ENCODE assay signal across 10 cellular contexts in genomic region chr12:55726911-55727310, GRCh38. TPM values are rescaled to one million over a fixed set of nuclear protein-coding genes. Genes with fewer than 3 reads are reported as not detected.
DNase-seq lines count a peak whose midpoint lies in the region; ATAC-seq and TF ChIP-seq lines count a peak whose summit lies in the region.
"Had no signal": no experiment of that assay in that cellular context is flagged by ENCODE, and none has a peak within 500 bp of the region (broad histone marks: within the 10 kb centered on the region; RNA-seq: fewer than 3 reads in every experiment).

No MANE protein-coding gene starts in this region.

- peak overlapping the region; percentile 38 for H3K27ac Mint-ChIP-seq in activated naive CD4-positive, alpha-beta T cell treated with anti-CD3 and anti-CD28 coated beads for 36 hours
- H3K27ac Mint-ChIP-seq in mesothelial cell of epicardium (peak overlapping the region; percentile 9), type B pancreatic cell (peak overlapping the region; percentile 79)

- no peaks in the 10 kb centered on the region for H3K36me3 ChIP-seq in aorta (ENCODE audit: control insufficient read depth in 1 of 2, insufficient read depth in 2 of 2, low read length in 1 of 2)

- intact Hi-C loops in activated naive CD4-positive, alpha-beta T cell treated with anti-CD3 and anti-CD28 coated beads for 36 hours (cut with micrococcal nuclease) = no loop called here
- intact Hi-C loops in aorta (cut with DNase I) = no loop called here

- no peaks in the 10 kb centered on the region for H3K27me3 ChIP-seq in aorta (ENCODE audit: control insufficient read depth in 1 of 2, insufficient read depth in 2 of 2, low read length in 1 of 2)

- H3K27ac ChIP-seq in aorta (ENCODE audit: low read depth in 1 of 2, low read length in 2 of 2) = peak overlapping the region in 1 of 2 donors; percentile 9

- H3K27me3 Mint-ChIP-seq in activated naive CD4-positive, alpha-beta T cell treated with anti-CD3 and anti-CD28 coated beads for 36 hours (ENCODE audit: low read depth) = no peaks in the 10 kb centered on the region
- H3K27me3 Mint-ChIP-seq in mesothelial cell of epicardium (ENCODE audit: low read depth) (no peaks in the 10 kb centered on the region), type B pancreatic cell (no peaks in the 10 kb centered on the region)

- 30 to 36% methylated on average over 10 of the region's 10 CpGs for WGBS in aorta, 2 donors

- ATAC-seq in aorta (ENCODE audit: low FRiP score) = no peak
- no peak for ATAC-seq in GM21737 (IDR thresholded peaks at IDR 0.05; ENCODE audit: unreplicated experiment)

- DNase-seq in activated naive CD4-positive, alpha-beta T cell treated with anti-CD3 and anti-CD28 coated beads for 36 hours = no peak
- no peak for DNase-seq in activated naive CD4-positive, alpha-beta T cell treated with Interleukin-2 at 50 U/mL for 16 hours
- no peak for DNase-seq in cardiac fibroblast (ENCODE audit: low read depth in 2 of 2)
- DNase-seq in mesothelial cell of epicardium (ENCODE audit: low spot score in 2 of 2, unreplicated experiment in 2 of 2) = no peak
- DNase-seq in type B pancreatic cell (ENCODE audit: extremely low spot score, unreplicated experiment) = no peak
- DNase-seq in aorta = no peak
- no peak for DNase-seq in NCI-H2227 (lab: John Stamatoyannopoulos, UW; ENCODE audit: unreplicated experiment)
- DNase-seq: hippocampal formation; stimulated activated naive CD4-positive, alpha-beta T cell had no signal

- peak overlapping the region; percentile 61 for H3K4me3 Mint-ChIP-seq in activated naive CD4-positive, alpha-beta T cell treated with anti-CD3 and anti-CD28 coated beads for 36 hours
- peak overlapping the region; percentile 80 for H3K4me3 Mint-ChIP-seq in mesothelial cell of epicardium
- peak overlapping the region; percentile 93 for H3K4me3 Mint-ChIP-seq in type B pancreatic cell

- H3K4me1 Mint-ChIP-seq in activated naive CD4-positive, alpha-beta T cell treated with anti-CD3 and anti-CD28 coated beads for 36 hours (ENCODE audit: low read depth) = peaks cover 29% of the 10 kb centered on the region
- peaks cover 31% of the 10 kb centered on the region for H3K4me1 Mint-ChIP-seq in mesothelial cell of epicardium
- H3K4me1 Mint-ChIP-seq in type B pancreatic cell (ENCODE audit: unreplicated experiment) = peaks cover 47% of the 10 kb centered on the region

- H3K9me3 Mint-ChIP-seq in activated naive CD4-positive, alpha-beta T cell treated with anti-CD3 and anti-CD28 coated beads for 36 hours = no peaks in the 10 kb centered on the region
- H3K9me3 Mint-ChIP-seq in mesothelial cell of epicardium = no peaks in the 10 kb centered on the region
- H3K9me3 Mint-ChIP-seq in type B pancreatic cell = no peaks in the 10 kb centered on the region

- H3K36me3 Mint-ChIP-seq in activated naive CD4-positive, alpha-beta T cell treated with anti-CD3 and anti-CD28 coated beads for 36 hours (ENCODE audit: low read depth) = peaks cover 2% of the 10 kb centered on the region
- H3K36me3 Mint-ChIP-seq in mesothelial cell of epicardium (peaks cover 9% of the 10 kb centered on the region), type B pancreatic cell (peaks cover 16% of the 10 kb centered on the region)

- TF ChIP-seq CTCF in cardiac fibroblast (IDR thresholded peaks at IDR 0.05; ENCODE audit: low read depth, low read length) (no peak), mesothelial cell of epicardium (IDR thresholded peaks at IDR 0.05; ENCODE audit: unreplicated experiment) (no peak), type B pancreatic cell (conservative IDR thresholded peaks at IDR 0.05) (no peak)

- no peaks in the 10 kb centered on the region for H3K4me1 ChIP-seq in aorta (ENCODE audit: control insufficient read depth in 1 of 2, insufficient read depth in 2 of 2, low read length in 2 of 2)

- H3K4me3 ChIP-seq in cardiac fibroblast (replicated peaks in 1 of 2; ENCODE audit: low read depth in 2 of 2, low read length in 2 of 2) (peak overlapping the region; percentile 83 to 94), aorta (ENCODE audit: low read length in 2 of 2) (peak overlapping the region in 1 of 2 donors; percentile 92)

- CTCF ChIA-PET in activated naive CD4-positive, alpha-beta T cell treated with anti-CD3 and anti-CD28 coated beads for 36 hours (lab: Charles Lee) = no interaction called here

- H3K9me3 ChIP-seq in aorta (ENCODE audit: control insufficient read depth, low read length) = no peaks in the 10 kb centered on the region

RNA-seq across cellular contexts. Expression of gene CD63, which starts 1.9 kb away (rescaled TPM):
- total RNA-seq in activated naive CD4-positive, alpha-beta T cell treated with anti-CD3 and anti-CD28 coated beads for 36 hours = 10 to 100 TPM; 62.3 to 73.6 TPM
- total RNA-seq in mesothelial cell of epicardium = 429 to 438 TPM (median 438 TPM) in 3 replicates
- total RNA-seq in type B pancreatic cell (ENCODE audit: low replicate concordance) = 525 and 567 TPM in 2 replicates
- total RNA-seq in aorta = 1,000 to 10,000 TPM; 1,107 to 1,135 TPM
- 1,000 to 10,000 TPM; 1,323 to 1,532 TPM for polyA plus RNA-seq in aorta

RNA-seq across cellular contexts. Expression of gene RDH5, which starts 6.7 kb away (rescaled TPM):
- 1 to 10 TPM; 2.1 to 2.6 TPM for total RNA-seq in activated naive CD4-positive, alpha-beta T cell treated with anti-CD3 and anti-CD28 coated beads for 36 hours
- total RNA-seq in mesothelial cell of epicardium = 9.7 to 11.2 TPM (median 11.2 TPM) in 3 replicates
- 7.4 and 14.1 TPM in 2 replicates for total RNA-seq in type B pancreatic cell (ENCODE audit: low replicate concordance)
- 10 to 100 TPM; 21.9 to 51.1 TPM for total RNA-seq in aorta
- 10 to 100 TPM; 16.7 to 49.4 TPM for polyA plus RNA-seq in aorta

RNA-seq across cellular contexts. Expression of gene BLOC1S1, which starts 11.1 kb away (rescaled TPM):
- total RNA-seq in activated naive CD4-positive, alpha-beta T cell treated with anti-CD3 and anti-CD28 coated beads for 36 hours = 100 to 1,000 TPM; 118 to 124 TPM
- total RNA-seq in mesothelial cell of epicardium = 58.0 to 63.4 TPM (median 61.6 TPM) in 3 replicates
- total RNA-seq in type B pancreatic cell (ENCODE audit: low replicate concordance) = 89.9 and 98.6 TPM in 2 replicates
- total RNA-seq in aorta = 100 to 1,000 TPM in 1 of 2 donors, 10 to 100 TPM in 1; 87.3 to 115 TPM
- polyA plus RNA-seq in aorta = 100 to 1,000 TPM; 248 to 351 TPM

RNA-seq across cellular contexts. Expression of gene GDF11, which starts 16.0 kb away (rescaled TPM):
- 1 to 10 TPM; 4.2 TPM for total RNA-seq in activated naive CD4-positive, alpha-beta T cell treated with anti-CD3 and anti-CD28 coated beads for 36 hours
- total RNA-seq in mesothelial cell of epicardium = 17.0 to 18.7 TPM (median 18.1 TPM) in 3 replicates
- 11.8 and 40.1 TPM in 2 replicates for total RNA-seq in type B pancreatic cell (ENCODE audit: low replicate concordance)
- 1 to 10 TPM; 6.6 to 9.4 TPM for total RNA-seq in aorta
- polyA plus RNA-seq in aorta = 1 to 10 TPM; 3.0 to 4.2 TPM

RNA-seq across cellular contexts. Expression of gene ITGA7, which starts 19.2 kb away (rescaled TPM):
- 1 to 10 TPM; 3.9 to 4.8 TPM for total RNA-seq in activated naive CD4-positive, alpha-beta T cell treated with anti-CD3 and anti-CD28 coated beads for 36 hours
- total RNA-seq in mesothelial cell of epicardium (32.5 to 34.0 TPM (median 33.2 TPM) in 3 replicates), type B pancreatic cell (ENCODE audit: low replicate concordance) (10.4 and 39.2 TPM in 2 replicates), aorta (100 to 1,000 TPM; 463 to 747 TPM)
- polyA plus RNA-seq in aorta = 100 to 1,000 TPM in 1 of 2 donors, 10 to 100 TPM in 1; 76.1 to 633 TPM

Comparison
In these comparisons a context has a peak if more than half of its experiments do, and no peak if none do; other contexts are left out.
1. H3K27ac Mint-ChIP-seq: peak in every context shown above with its lines; median percentile 79 in type B pancreatic cell; 38 in activated naive CD4-positive, alpha-beta T cell treated with anti-CD3 and anti-CD28 coated beads for 36 hours; 9 in mesothelial cell of epicardium.